Comparison of ENCODE assay signal across 29 cellular contexts in genomic region chr2:210269148-210269547, GRCh38. TPM values are rescaled to one million over a fixed set of nuclear protein-coding genes. Genes with fewer than 3 reads are reported as not detected.
"Had no signal": no experiment of that assay in that cellular context is flagged by ENCODE, and none has a peak within 500 bp of the region (broad histone marks: within the 10 kb centered on the region; RNA-seq: fewer than 3 reads in every experiment).

No MANE protein-coding gene starts in this region.

- H3K4me3 Mint-ChIP-seq: immature natural killer cell; naive thymus-derived CD4-positive, alpha-beta T cell; nephron progenitor cell; stimulated activated naive B cell treated with anti-CD40 and anti-IgM and Interleukin-4, amounts not matched to agents 10 μg/mL and 1 μg/mL and 100 μg/mL, for 72 hours; stimulated activated naive CD8-positive, alpha-beta T cell treated with anti-CD3 and anti-CD28 coated beads, Interleukin-15, amount 100 ng/mL, for 72 hours had no signal

- DNase-seq: effector CD4-positive, alpha-beta T cell; heart left ventricle; hippocampal formation; immature natural killer cell; kidney; left cardiac atrium; left ventricle myocardium superior; naive thymus-derived CD4-positive, alpha-beta T cell; nephron progenitor cell; ovary; sigmoid colon; stimulated activated CD4-positive, alpha-beta T cell treated with anti-CD3 and anti-CD28 coated beads, Interleukin-2, amount 100 ng/mL, for 24 hours; stimulated activated CD4-positive, alpha-beta T cell treated with anti-CD3 and anti-CD28 coated beads, Interleukin-4, amount 100 ng/mL, for 4 hours; stimulated activated naive B cell treated with anti-CD40 and anti-IgM and Interleukin-4, amounts not matched to agents 10 μg/mL and 1 μg/mL and 100 μg/mL, for 72 hours; stimulated activated naive CD8-positive, alpha-beta T cell treated with anti-CD3 and anti-CD28 coated beads, Interleukin-15, amount 100 ng/mL, for 72 hours; transverse colon had no signal

- H3K27ac Mint-ChIP-seq: immature natural killer cell; naive thymus-derived CD4-positive, alpha-beta T cell; nephron progenitor cell; stimulated activated naive B cell treated with anti-CD40 and anti-IgM and Interleukin-4, amounts not matched to agents 10 μg/mL and 1 μg/mL and 100 μg/mL, for 72 hours; stimulated activated naive CD8-positive, alpha-beta T cell treated with anti-CD3 and anti-CD28 coated beads, Interleukin-15, amount 100 ng/mL, for 72 hours had no signal

- H3K9me3 Mint-ChIP-seq: nephron progenitor cell; stimulated activated naive B cell treated with anti-CD40 and anti-IgM and Interleukin-4, amounts not matched to agents 10 μg/mL and 1 μg/mL and 100 μg/mL, for 72 hours; stimulated activated naive CD8-positive, alpha-beta T cell treated with anti-CD3 and anti-CD28 coated beads, Interleukin-15, amount 100 ng/mL, for 72 hours had no signal

- H3K36me3 ChIP-seq: heart left ventricle, ovary, right atrium auricular region, sigmoid colon, thoracic aorta, transverse colon had no signal

- H3K27me3 ChIP-seq: ovary, right atrium auricular region, sigmoid colon, transverse colon had no signal

- H3K4me1 Mint-ChIP-seq: immature natural killer cell; naive thymus-derived CD4-positive, alpha-beta T cell; nephron progenitor cell; stimulated activated naive B cell treated with anti-CD40 and anti-IgM and Interleukin-4, amounts not matched to agents 10 μg/mL and 1 μg/mL and 100 μg/mL, for 72 hours; stimulated activated naive CD8-positive, alpha-beta T cell treated with anti-CD3 and anti-CD28 coated beads, Interleukin-15, amount 100 ng/mL, for 72 hours had no signal

- H3K27me3 Mint-ChIP-seq: stimulated activated naive CD8-positive, alpha-beta T cell treated with anti-CD3 and anti-CD28 coated beads, Interleukin-15, amount 100 ng/mL, for 72 hours had no signal

- H3K4me3 ChIP-seq: coronary artery, heart left ventricle, ovary, right atrium auricular region, sigmoid colon, skin epidermis, thoracic aorta, transverse colon had no signal

- H3K36me3 Mint-ChIP-seq: immature natural killer cell; naive thymus-derived CD4-positive, alpha-beta T cell; stimulated activated naive B cell treated with anti-CD40 and anti-IgM and Interleukin-4, amounts not matched to agents 10 μg/mL and 1 μg/mL and 100 μg/mL, for 72 hours had no signal

RNA-seq across cellular contexts. Expression of gene ACADL, which starts 43.9 kb away (rescaled TPM):
- total RNA-seq: chondrocyte; dermis microvascular lymphatic vessel endothelial cell; glomerular endothelial cell; lung microvascular endothelial cell; mononuclear cell; naive thymus-derived CD4-positive, alpha-beta T cell had no signal
- polyA plus RNA-seq: immature natural killer cell; naive thymus-derived CD4-positive, alpha-beta T cell had no signal

RNA-seq across cellular contexts. Expression of gene MYL1, which starts 45.8 kb away (rescaled TPM):
- total RNA-seq: chondrocyte; dermis microvascular lymphatic vessel endothelial cell; frontal cortex; glomerular endothelial cell; kidney; left cardiac atrium; left ventricle myocardium superior; lung microvascular endothelial cell; mesenteric fat pad; mononuclear cell; naive thymus-derived CD4-positive, alpha-beta T cell; posterior vena cava; sigmoid colon; subcutaneous adipose tissue; thoracic aorta had no signal
- polyA plus RNA-seq: immature natural killer cell; naive thymus-derived CD4-positive, alpha-beta T cell; ovary had no signal
